Comparison of ENCODE assay signal across 1 cellular context in the genomic region with DNA sequence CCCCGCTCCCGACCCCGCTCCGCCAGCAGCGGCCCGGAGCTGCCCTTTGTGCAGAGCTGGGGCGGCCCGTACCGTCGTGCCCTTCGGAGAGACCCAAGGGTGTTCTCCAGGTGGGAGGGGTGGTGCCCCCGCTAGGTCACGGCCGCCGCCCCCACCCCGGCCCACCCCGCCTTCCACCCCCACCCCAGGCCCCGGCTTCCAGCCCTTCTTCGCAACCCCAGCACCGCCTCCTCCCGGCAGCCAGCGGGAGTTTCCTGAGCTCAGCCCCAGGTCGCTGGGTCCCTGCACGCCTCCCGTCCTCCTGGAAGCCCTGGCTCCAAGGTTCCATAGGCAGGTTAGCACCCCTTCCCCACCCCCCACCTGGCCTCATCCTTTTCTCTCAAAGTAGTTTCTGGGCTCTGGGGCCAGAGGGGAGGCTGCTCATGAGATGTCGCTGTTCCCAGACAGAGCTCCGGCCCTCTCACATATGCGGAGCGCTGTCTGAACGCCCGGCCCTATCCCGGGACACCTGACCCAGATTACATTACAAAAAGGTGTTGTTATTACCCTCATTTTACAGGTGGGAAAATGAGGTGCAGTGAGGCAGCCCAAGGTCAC.
TF ChIP-seq lines count a peak whose summit lies in the region.

No MANE protein-coding gene starts in this region.

TF ChIP-seq in SK-N-SH, 30 proteins besides CTCF, POLR2A, EP300 and RAD21 (continued from another document):
- TF ChIP-seq TEAD4 (IDR thresholded peaks at IDR 0.05; ENCODE audit: borderline replicate concordance, insufficient read depth) (no peak), JUND (IDR thresholded peaks at IDR 0.05) (no peak), CHD2 (IDR thresholded peaks at IDR 0.05; ENCODE audit: low read length, partially characterized antibody) (no peak), EZH2phosphoT487 (IDR thresholded peaks at IDR 0.05; ENCODE audit: borderline replicate concordance, low read depth) (no peak)
